Comparison of ENCODE assay signal across 7 cellular contexts in the genomic region with DNA sequence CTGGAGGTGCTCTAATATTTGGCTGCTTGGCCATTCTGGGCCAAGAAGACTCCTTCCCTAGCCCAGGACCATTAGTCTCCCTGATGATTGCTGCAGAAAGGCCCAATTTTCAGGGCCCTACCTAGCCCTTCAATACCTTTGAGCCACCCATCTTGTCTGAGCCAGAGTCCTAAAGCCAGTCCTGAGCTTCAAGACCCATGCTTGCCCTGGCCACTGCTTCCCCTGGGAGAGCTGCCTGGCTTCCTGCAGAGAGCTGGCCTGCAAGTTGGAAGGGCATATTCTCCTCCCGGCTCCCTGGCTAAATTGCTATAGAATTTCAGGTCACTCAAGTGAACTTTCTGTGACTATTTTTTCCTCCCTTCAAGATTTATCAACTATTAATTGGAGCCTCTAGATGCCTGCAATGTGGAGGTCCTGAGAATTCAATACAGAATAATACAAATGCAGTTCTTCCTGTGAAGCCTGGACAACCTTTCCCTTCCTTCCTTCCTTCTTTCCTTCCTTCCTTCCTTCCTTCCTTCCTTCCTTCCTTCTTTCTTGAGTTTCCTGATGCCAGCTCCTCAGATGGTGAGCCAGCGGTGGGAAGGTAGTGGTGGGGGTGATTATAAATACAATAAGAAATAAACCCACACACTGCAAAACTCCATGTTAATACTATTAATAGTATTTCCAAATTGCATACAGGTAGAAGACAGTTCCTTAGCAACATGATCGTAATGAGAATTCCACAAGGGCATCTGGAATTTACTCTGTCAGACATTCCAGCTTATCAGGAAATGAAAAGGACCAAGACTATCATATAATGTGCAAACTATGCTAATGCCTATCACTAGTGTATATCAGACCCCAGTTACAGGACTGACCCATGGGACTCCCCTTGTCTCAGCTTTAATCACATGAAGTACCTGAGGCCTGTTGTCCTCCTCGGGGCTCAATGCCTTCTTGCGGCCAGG.
DNase-seq lines count a peak whose midpoint lies in the region; TF ChIP-seq lines count a peak whose summit lies in the region.

No MANE protein-coding gene starts in this region.

- H3K27me3 Mint-ChIP-seq in IgD-negative memory B cell, result no peaks in the 10 kb centered on the region

- peaks cover 49 to 67% (median 64%) of the 10 kb centered on the region in 3 donors for H3K4me1 Mint-ChIP-seq in IgD-negative memory B cell

- peak overlapping the region; percentile 65 for H3K9ac ChIP-seq in SU-DHL-6 (ENCODE audit: low read length)

- H4K20me1 ChIP-seq in SU-DHL-6 (ENCODE audit: low read depth, low read length) (no peaks in the 10 kb centered on the region), hepatocyte (ENCODE audit: insufficient read depth, poor library complexity, severe bottlenecking) (no peaks in the 10 kb centered on the region)

- H3K27me3 ChIP-seq in SU-DHL-6 (ENCODE audit: low read length), result no peaks in the 10 kb centered on the region
- H3K27me3 ChIP-seq in hepatocyte, result no peaks in the 10 kb centered on the region
- H3K27me3 ChIP-seq in spleen (replicated peaks in 1 of 7), result no peaks in the 10 kb centered on the region
- no peaks in the 10 kb centered on the region for H3K27me3 ChIP-seq in ascending aorta

- H3F3A ChIP-seq in SU-DHL-6 (ENCODE audit: insufficient read depth), result peaks cover 29% of the 10 kb centered on the region

- peak overlapping the region; percentile 63 to 90 (median 66) for H3K4me3 Mint-ChIP-seq in IgD-negative memory B cell

- no peaks in the 10 kb centered on the region for H3K9me2 ChIP-seq in SU-DHL-6 (replicated peaks; ENCODE audit: insufficient read depth, low read length)
- no peaks in the 10 kb centered on the region for H3K9me2 ChIP-seq in hepatocyte (replicated peaks; ENCODE audit: insufficient read depth)

- H2AFZ ChIP-seq in SU-DHL-6 (ENCODE audit: low read depth, low read length, severe bottlenecking), result no peak overlapping the region
- no peak overlapping the region for H2AFZ ChIP-seq in hepatocyte

- H3K4me3 ChIP-seq in SU-DHL-6 (ENCODE audit: insufficient read depth, low read length, poor library complexity, severe bottlenecking), result peak overlapping the region; percentile 45
- H3K4me3 ChIP-seq in hepatocyte, result no peak overlapping the region
- peak overlapping the region in 1 of 8 donors; percentile 51 for H3K4me3 ChIP-seq in spleen
- no peak overlapping the region for H3K4me3 ChIP-seq in ascending aorta

- DNase-seq in hepatocyte (ENCODE audit: low spot score) (no peak), spleen (no peak), activated gamma-delta T cell (lab: John Stamatoyannopoulos, UW) (no peak), mesenteric fat pad (ENCODE audit: low spot score) (no peak), ascending aorta (ENCODE audit: low spot score in 2 of 2) (no peak)

- peaks cover 28% of the 10 kb centered on the region for H3K79me2 ChIP-seq in SU-DHL-6 (ENCODE audit: insufficient read depth, low read length)
- peaks cover 2% of the 10 kb centered on the region for H3K79me2 ChIP-seq in hepatocyte

- H3K36me3 Mint-ChIP-seq in IgD-negative memory B cell, result peaks cover 2% of the 10 kb centered on the region

- peak overlapping the region; percentile 92 for H3K27ac ChIP-seq in SU-DHL-6 (ENCODE audit: low read depth, low read length)
- peak overlapping the region; percentile 96 for H3K27ac ChIP-seq in hepatocyte
- H3K27ac ChIP-seq in spleen, result peak overlapping the region; percentile 64 to 96 (median 91)
- no peak overlapping the region for H3K27ac ChIP-seq in ascending aorta

- H3K9me3 ChIP-seq in SU-DHL-6 (ENCODE audit: insufficient read depth, low read length) (no peaks in the 10 kb centered on the region), hepatocyte (ENCODE audit: low read depth) (no peaks in the 10 kb centered on the region), spleen (no peaks in the 10 kb centered on the region), ascending aorta (no peaks in the 10 kb centered on the region)

- H3K4me2 ChIP-seq in SU-DHL-6 (ENCODE audit: low read depth, low read length, poor library complexity, severe bottlenecking) (peak overlapping the region; percentile 83), hepatocyte (peak overlapping the region; percentile 3)

- no peak for TF ChIP-seq CTCF in SU-DHL-6 (IDR thresholded peaks at IDR 0.05; ENCODE audit: insufficient read depth, low read length, poor library complexity, severe bottlenecking)
- no peak for TF ChIP-seq CTCF in hepatocyte (IDR thresholded peaks at IDR 0.05; ENCODE audit: poor library complexity)
- TF ChIP-seq CTCF in spleen (IDR thresholded peaks at IDR 0.05 in 8 of 11, conservative IDR thresholded peaks at IDR 0.05 in 3 of 11), result no peak
- TF ChIP-seq CTCF in ascending aorta (IDR thresholded peaks at IDR 0.05), result no peak

- TF ChIP-seq POLR2A in spleen (IDR thresholded peaks at IDR 0.05), result no peak

- intact Hi-C loops in spleen (cut with DNase I; ENCODE audit: low total_unique reads) (no loop called here), ascending aorta (cut with DNase I) (loop anchor here (5.0 kb wide), 4 partner anchors 103 to 742 kb away; no protein-coding TSS in a partner anchor)

- H3K36me3 ChIP-seq in SU-DHL-6 (ENCODE audit: low read length) (peaks cover under 1% of the 10 kb centered on the region), hepatocyte (replicated peaks; ENCODE audit: insufficient read depth, low read depth) (no peaks in the 10 kb centered on the region), spleen (no peaks in the 10 kb centered on the region), ascending aorta (no peaks in the 10 kb centered on the region)

- no peaks in the 10 kb centered on the region for H3K9me3 Mint-ChIP-seq in IgD-negative memory B cell

- WGBS in hepatocyte (ENCODE audit: low lambda C conversion rate, missing lambda C conversion rate), result 72% methylated on average over 5 of the region's 5 CpGs
- 60 to 68% (median 63%) methylated on average over 5 of the region's 5 CpGs for WGBS in spleen, 5 donors

- H3K27ac Mint-ChIP-seq in IgD-negative memory B cell, result peak overlapping the region; percentile 90 to 99 (median 99)

- H3K4me1 ChIP-seq in hepatocyte (ENCODE audit: insufficient read depth) (peaks cover 63% of the 10 kb centered on the region), spleen (peaks cover 34 to 85% (median 74%) of the 10 kb centered on the region in 6 donors), ascending aorta (peaks cover 13 to 49% of the 10 kb centered on the region in 2 donors)

Comparison
In these comparisons a context has a peak if more than half of its experiments do, and no peak if none do; other contexts are left out.
1. H3K27ac ChIP-seq: peak in SU-DHL-6 (single experiment), hepatocyte (single experiment) and spleen (8 of 8); none in ascending aorta (0 of 2).